In the genomic region with DNA sequence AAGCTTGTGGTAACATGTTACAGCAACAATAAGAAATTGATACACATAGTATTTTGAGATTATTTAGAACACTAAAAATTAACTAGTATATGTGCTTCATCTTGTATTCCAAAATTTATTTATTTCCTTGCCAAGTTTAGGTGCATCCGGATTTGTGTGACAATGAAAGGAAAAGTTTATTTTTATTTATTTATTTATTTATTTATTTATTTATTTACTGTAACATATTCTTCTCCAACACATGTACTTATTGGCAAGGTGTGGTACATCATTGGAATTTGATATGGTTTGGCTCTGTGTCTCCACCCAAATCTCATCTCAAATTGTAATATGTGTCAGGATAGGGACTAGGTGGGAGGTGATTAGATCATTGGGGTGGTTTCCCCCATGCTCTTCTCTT, we compare ENCODE assay signal across 39 cellular contexts.
"Had no signal": no experiment of that assay in that cellular context is flagged by ENCODE, and none has a peak within 500 bp of the region (broad histone marks: within the 10 kb centered on the region; RNA-seq: fewer than 3 reads in every experiment).

No MANE protein-coding gene starts in this region.

- H3K36me3 ChIP-seq: adrenal gland, ascending aorta, brain microvascular endothelial cell, breast epithelium, cardiac muscle cell had no signal

- H3K4me3 Mint-ChIP-seq: activated naive CD4-positive, alpha-beta T cell treated with anti-CD3 and anti-CD28 coated beads, Interleukin-2, amount 10 ng/mL, durations not matched to agents 7 days and 5 days; activated naive CD4-positive, alpha-beta T cell treated with anti-CD3 and anti-CD28 coated beads, Interleukin-2, amount 50 U/mL, for 24 hours; activated naive CD8-positive, alpha-beta T cell; activated naive CD8-positive, alpha-beta T cell treated with anti-CD3 and anti-CD28 coated beads for 36 hours; activated naive CD8-positive, alpha-beta T cell treated with anti-CD3 and anti-CD28 coated beads, Interleukin-2, amount 10 ng/mL, durations not matched to agents 7 days and 5 days; activated naive CD8-positive, alpha-beta T cell treated with anti-CD3 and anti-CD28 coated beads, Interleukin-2, amount 50 U/mL, for 24 hours; activated T-cell treated with anti-CD3 and anti-CD28 coated beads, Interleukin-2, amount 50 U/mL, for 24 hours; activated T-cell treated with anti-CD3 and anti-CD28 coated beads, Interleukin-2, amount 50 U/mL, for 4 hours; activated T-cell treated with anti-CD3 and anti-CD28 coated beads, Interleukin-2, amount 50 U/mL, for 72 hours; activated T-helper 1 cell treated with anti-CD3 and anti-CD28 coated beads, Interleukin-12 subunit alpha, Interleukin-12 subunit beta, Interleukin-2, Interleukin-4 antibody, amounts not matched to agents 30 ng/mL and 10 ng/mL and 1 ng/mL, durations not matched to agents 14 hours and 24 hours and 36 hours; activated T-helper 17 cell treated with anti-CD3 and anti-CD28 coated beads, Interleukin-2, amount 50 U/mL, for 72 hours; brain; central memory CD8-positive, alpha-beta T cell had no signal

- H3K27me3 Mint-ChIP-seq: activated naive CD4-positive, alpha-beta T cell treated with anti-CD3 and anti-CD28 coated beads, Interleukin-2, amount 10 ng/mL, durations not matched to agents 7 days and 5 days; activated naive CD4-positive, alpha-beta T cell treated with anti-CD3 and anti-CD28 coated beads, Interleukin-2, amount 50 U/mL, for 24 hours; activated naive CD8-positive, alpha-beta T cell; activated naive CD8-positive, alpha-beta T cell treated with anti-CD3 and anti-CD28 coated beads for 36 hours; activated naive CD8-positive, alpha-beta T cell treated with anti-CD3 and anti-CD28 coated beads, Interleukin-2, amount 10 ng/mL, durations not matched to agents 7 days and 5 days; activated naive CD8-positive, alpha-beta T cell treated with anti-CD3 and anti-CD28 coated beads, Interleukin-2, amount 50 U/mL, for 24 hours; activated T-cell treated with anti-CD3 and anti-CD28 coated beads, Interleukin-2, amount 50 U/mL, for 24 hours; activated T-helper 17 cell treated with anti-CD3 and anti-CD28 coated beads, Interleukin-2, amount 50 U/mL, for 72 hours; brain; central memory CD8-positive, alpha-beta T cell had no signal

- H3K9me3 ChIP-seq: adrenal gland, ascending aorta, body of pancreas, breast epithelium had no signal

- H3K27ac ChIP-seq: adrenal gland, ascending aorta, body of pancreas, brain microvascular endothelial cell, breast epithelium, cardiac muscle cell had no signal

- H3K4me1 ChIP-seq: adrenal gland, ascending aorta, body of pancreas, breast epithelium had no signal

- H3K27ac Mint-ChIP-seq: activated naive CD4-positive, alpha-beta T cell treated with anti-CD3 and anti-CD28 coated beads, Interleukin-2, amount 10 ng/mL, durations not matched to agents 7 days and 5 days; activated naive CD4-positive, alpha-beta T cell treated with anti-CD3 and anti-CD28 coated beads, Interleukin-2, amount 50 U/mL, for 24 hours; activated naive CD4-positive, alpha-beta T cell treated with anti-CD3 and anti-CD28 coated beads, Interleukin-2, amount 50 U/mL, for 72 hours; activated naive CD8-positive, alpha-beta T cell; activated naive CD8-positive, alpha-beta T cell treated with anti-CD3 and anti-CD28 coated beads for 36 hours; activated naive CD8-positive, alpha-beta T cell treated with anti-CD3 and anti-CD28 coated beads, Interleukin-2, amount 10 ng/mL, durations not matched to agents 7 days and 5 days; activated naive CD8-positive, alpha-beta T cell treated with anti-CD3 and anti-CD28 coated beads, Interleukin-2, amount 50 U/mL, for 24 hours; activated T-cell treated with anti-CD3 and anti-CD28 coated beads, Interleukin-2, amount 50 U/mL, for 24 hours; activated T-cell treated with anti-CD3 and anti-CD28 coated beads, Interleukin-2, amount 50 U/mL, for 72 hours; activated T-helper 1 cell treated with anti-CD3 and anti-CD28 coated beads, Interleukin-12 subunit alpha, Interleukin-12 subunit beta, Interleukin-2, Interleukin-4 antibody, amounts not matched to agents 30 ng/mL and 10 ng/mL and 1 ng/mL, durations not matched to agents 14 hours and 24 hours and 36 hours; activated T-helper 17 cell treated with anti-CD3 and anti-CD28 coated beads, Interleukin-2, amount 50 U/mL, for 72 hours; activated T-helper 2 cell treated with anti-CD3 and anti-CD28 coated beads, Interferon-gamma antibody, Interleukin-2, Interleukin-4, amounts not matched to agents 10 μg/mL and 5 μg/mL and 100 μg/mL, durations not matched to agents 14 hours and 24 hours and 36 hours; brain had no signal

- H3K4me1 Mint-ChIP-seq: activated naive CD4-positive, alpha-beta T cell treated with anti-CD3 and anti-CD28 coated beads, Interleukin-2, amount 10 ng/mL, durations not matched to agents 7 days and 5 days; activated naive CD4-positive, alpha-beta T cell treated with anti-CD3 and anti-CD28 coated beads, Interleukin-2, amount 50 U/mL, for 24 hours; activated naive CD8-positive, alpha-beta T cell treated with anti-CD3 and anti-CD28 coated beads for 36 hours; activated naive CD8-positive, alpha-beta T cell treated with anti-CD3 and anti-CD28 coated beads, Interleukin-2, amount 10 ng/mL, durations not matched to agents 7 days and 5 days; activated naive CD8-positive, alpha-beta T cell treated with anti-CD3 and anti-CD28 coated beads, Interleukin-2, amount 50 U/mL, for 24 hours; activated T-helper 17 cell treated with anti-CD3 and anti-CD28 coated beads, Interleukin-2, amount 50 U/mL, for 72 hours; brain; central memory CD8-positive, alpha-beta T cell had no signal

- H3K4me3 ChIP-seq: adrenal gland, ascending aorta, body of pancreas, breast epithelium, cardiac muscle cell had no signal

- H3K36me3 Mint-ChIP-seq: activated naive CD4-positive, alpha-beta T cell treated with anti-CD3 and anti-CD28 coated beads, Interleukin-2, amount 10 ng/mL, durations not matched to agents 7 days and 5 days; activated naive CD4-positive, alpha-beta T cell treated with anti-CD3 and anti-CD28 coated beads, Interleukin-2, amount 50 U/mL, for 24 hours; activated naive CD4-positive, alpha-beta T cell treated with anti-CD3 and anti-CD28 coated beads, Interleukin-2, amount 50 U/mL, for 72 hours; activated naive CD8-positive, alpha-beta T cell; activated naive CD8-positive, alpha-beta T cell treated with anti-CD3 and anti-CD28 coated beads for 36 hours; activated naive CD8-positive, alpha-beta T cell treated with anti-CD3 and anti-CD28 coated beads, Interleukin-2, amount 10 ng/mL, durations not matched to agents 7 days and 5 days; brain had no signal

- ATAC-seq: activated naive CD4-positive, alpha-beta T cell treated with anti-CD3 and anti-CD28 coated beads, Interleukin-2, amount 50 U/mL, for 72 hours; activated naive CD8-positive, alpha-beta T cell treated with anti-CD3 and anti-CD28 coated beads, Interleukin-2, amount 50 U/mL, for 24 hours; activated T-cell treated with anti-CD3 and anti-CD28 coated beads, Interleukin-2, amount 50 U/mL, for 4 hours; activated T-cell treated with anti-CD3 and anti-CD28 coated beads, Interleukin-2, amount 50 U/mL, for 72 hours; activated T-helper 17 cell treated with anti-CD3 and anti-CD28 coated beads, Interleukin-2, amount 50 U/mL, for 72 hours; body of pancreas had no signal

- H3K9me3 Mint-ChIP-seq: activated naive CD8-positive, alpha-beta T cell treated with anti-CD3 and anti-CD28 coated beads for 36 hours; activated naive CD8-positive, alpha-beta T cell treated with anti-CD3 and anti-CD28 coated beads, Interleukin-2, amount 10 ng/mL, durations not matched to agents 7 days and 5 days; activated naive CD8-positive, alpha-beta T cell treated with anti-CD3 and anti-CD28 coated beads, Interleukin-2, amount 50 U/mL, for 24 hours; activated T-cell treated with anti-CD3 and anti-CD28 coated beads, Interleukin-2, amount 50 U/mL, for 24 hours; activated T-helper 1 cell treated with anti-CD3 and anti-CD28 coated beads, Interleukin-12 subunit alpha, Interleukin-12 subunit beta, Interleukin-2, Interleukin-4 antibody, amounts not matched to agents 30 ng/mL and 10 ng/mL and 1 ng/mL, durations not matched to agents 14 hours and 24 hours and 36 hours; brain had no signal

- FAIRE-seq: astrocyte, bronchial epithelial cell had no signal

- DNase-seq: activated effector memory CD4-positive, alpha-beta T cell treated with anti-CD3 and anti-CD28 coated beads, Interleukin-2, amount 50 U/mL, for 16 hours; activated effector memory CD4-positive, alpha-beta T cell treated with Interleukin-2 at 50 U/mL for 16 hours; activated gamma-delta T cell; activated gamma-delta T cell treated with Interleukin-2 at 50 U/mL for 16 hours; activated naive CD4-positive, alpha-beta T cell; activated naive CD4-positive, alpha-beta T cell treated with anti-CD3 and anti-CD28 coated beads, Interleukin-2, amount 10 ng/mL, durations not matched to agents 7 days and 5 days; activated naive CD4-positive, alpha-beta T cell treated with anti-CD3 and anti-CD28 coated beads, Interleukin-2, amount 50 U/mL, for 16 hours; activated naive CD4-positive, alpha-beta T cell treated with Interleukin-2 at 50 U/mL for 16 hours; activated naive CD8-positive, alpha-beta T cell treated with anti-CD3 and anti-CD28 coated beads for 36 hours; activated naive CD8-positive, alpha-beta T cell treated with anti-CD3 and anti-CD28 coated beads, Interleukin-2, amount 10 ng/mL, durations not matched to agents 7 days and 5 days; activated naive CD8-positive, alpha-beta T cell treated with anti-CD3 and anti-CD28 coated beads, Interleukin-2, amount 50 U/mL, for 24 hours; activated T-cell treated with anti-CD3 and anti-CD28 coated beads, Interleukin-2, amount 50 U/mL, for 1 hour; activated T-cell treated with anti-CD3 and anti-CD28 coated beads, Interleukin-2, amount 50 U/mL, for 24 hours; activated T-cell treated with anti-CD3 and anti-CD28 coated beads, Interleukin-2, amount 50 U/mL, for 4 hours; activated T-cell treated with anti-CD3 and anti-CD28 coated beads, Interleukin-2, amount 50 U/mL, for 48 hours; activated T-cell treated with anti-CD3 and anti-CD28 coated beads, Interleukin-2, amount 50 U/mL, for 72 hours; adrenal gland; amniotic stem cell; amygdala; anterior cingulate cortex; aorta; body of pancreas; brain microvascular endothelial cell; caudate nucleus; central memory CD4-positive, alpha-beta T cell; cerebellar nuclear complex had no signal
